ENCODE assay signal across 1 cellular context in the genomic region with DNA sequence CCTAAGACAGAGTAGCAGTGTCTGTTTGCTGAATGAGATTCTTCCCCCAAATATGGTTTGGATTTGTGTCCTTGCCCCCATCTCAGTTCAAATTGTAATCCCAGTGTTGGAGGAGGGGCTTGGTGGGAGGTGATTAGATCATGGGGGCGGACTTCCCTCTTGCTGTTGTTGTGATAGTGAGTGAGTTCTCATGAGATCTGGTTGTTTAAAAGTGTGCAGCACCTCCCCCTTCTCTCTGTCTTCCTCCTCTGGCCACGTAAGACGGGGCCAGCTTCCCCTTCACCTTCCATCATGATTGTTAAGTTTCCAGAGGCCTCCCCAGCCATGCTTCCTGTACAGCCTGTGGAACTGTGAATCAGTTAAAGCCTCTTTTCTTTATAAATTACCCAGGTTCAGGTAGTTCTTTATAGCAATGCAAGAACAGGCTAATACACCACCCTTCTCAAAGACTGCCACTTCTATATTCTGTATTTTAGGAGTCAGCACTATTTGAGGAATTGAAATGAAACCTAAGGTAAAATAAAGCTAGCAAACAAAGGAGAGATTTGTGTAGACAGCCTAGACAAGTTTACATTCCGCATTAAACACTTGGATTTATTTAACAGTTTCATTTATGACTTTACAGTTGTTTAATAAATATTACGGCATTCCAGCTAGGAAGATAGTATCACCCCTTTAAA.
A peak's percentile ranks its signal among the peaks of the same experiment; 100 is the strongest.
TF ChIP-seq lines count a peak whose summit lies in the region.

No MANE protein-coding gene starts in this region.

TF ChIP-seq in K562, 482 proteins besides CTCF, POLR2A, EP300 and RAD21 (continued from another document and continues in another):
- TF ChIP-seq, protein P1, sequence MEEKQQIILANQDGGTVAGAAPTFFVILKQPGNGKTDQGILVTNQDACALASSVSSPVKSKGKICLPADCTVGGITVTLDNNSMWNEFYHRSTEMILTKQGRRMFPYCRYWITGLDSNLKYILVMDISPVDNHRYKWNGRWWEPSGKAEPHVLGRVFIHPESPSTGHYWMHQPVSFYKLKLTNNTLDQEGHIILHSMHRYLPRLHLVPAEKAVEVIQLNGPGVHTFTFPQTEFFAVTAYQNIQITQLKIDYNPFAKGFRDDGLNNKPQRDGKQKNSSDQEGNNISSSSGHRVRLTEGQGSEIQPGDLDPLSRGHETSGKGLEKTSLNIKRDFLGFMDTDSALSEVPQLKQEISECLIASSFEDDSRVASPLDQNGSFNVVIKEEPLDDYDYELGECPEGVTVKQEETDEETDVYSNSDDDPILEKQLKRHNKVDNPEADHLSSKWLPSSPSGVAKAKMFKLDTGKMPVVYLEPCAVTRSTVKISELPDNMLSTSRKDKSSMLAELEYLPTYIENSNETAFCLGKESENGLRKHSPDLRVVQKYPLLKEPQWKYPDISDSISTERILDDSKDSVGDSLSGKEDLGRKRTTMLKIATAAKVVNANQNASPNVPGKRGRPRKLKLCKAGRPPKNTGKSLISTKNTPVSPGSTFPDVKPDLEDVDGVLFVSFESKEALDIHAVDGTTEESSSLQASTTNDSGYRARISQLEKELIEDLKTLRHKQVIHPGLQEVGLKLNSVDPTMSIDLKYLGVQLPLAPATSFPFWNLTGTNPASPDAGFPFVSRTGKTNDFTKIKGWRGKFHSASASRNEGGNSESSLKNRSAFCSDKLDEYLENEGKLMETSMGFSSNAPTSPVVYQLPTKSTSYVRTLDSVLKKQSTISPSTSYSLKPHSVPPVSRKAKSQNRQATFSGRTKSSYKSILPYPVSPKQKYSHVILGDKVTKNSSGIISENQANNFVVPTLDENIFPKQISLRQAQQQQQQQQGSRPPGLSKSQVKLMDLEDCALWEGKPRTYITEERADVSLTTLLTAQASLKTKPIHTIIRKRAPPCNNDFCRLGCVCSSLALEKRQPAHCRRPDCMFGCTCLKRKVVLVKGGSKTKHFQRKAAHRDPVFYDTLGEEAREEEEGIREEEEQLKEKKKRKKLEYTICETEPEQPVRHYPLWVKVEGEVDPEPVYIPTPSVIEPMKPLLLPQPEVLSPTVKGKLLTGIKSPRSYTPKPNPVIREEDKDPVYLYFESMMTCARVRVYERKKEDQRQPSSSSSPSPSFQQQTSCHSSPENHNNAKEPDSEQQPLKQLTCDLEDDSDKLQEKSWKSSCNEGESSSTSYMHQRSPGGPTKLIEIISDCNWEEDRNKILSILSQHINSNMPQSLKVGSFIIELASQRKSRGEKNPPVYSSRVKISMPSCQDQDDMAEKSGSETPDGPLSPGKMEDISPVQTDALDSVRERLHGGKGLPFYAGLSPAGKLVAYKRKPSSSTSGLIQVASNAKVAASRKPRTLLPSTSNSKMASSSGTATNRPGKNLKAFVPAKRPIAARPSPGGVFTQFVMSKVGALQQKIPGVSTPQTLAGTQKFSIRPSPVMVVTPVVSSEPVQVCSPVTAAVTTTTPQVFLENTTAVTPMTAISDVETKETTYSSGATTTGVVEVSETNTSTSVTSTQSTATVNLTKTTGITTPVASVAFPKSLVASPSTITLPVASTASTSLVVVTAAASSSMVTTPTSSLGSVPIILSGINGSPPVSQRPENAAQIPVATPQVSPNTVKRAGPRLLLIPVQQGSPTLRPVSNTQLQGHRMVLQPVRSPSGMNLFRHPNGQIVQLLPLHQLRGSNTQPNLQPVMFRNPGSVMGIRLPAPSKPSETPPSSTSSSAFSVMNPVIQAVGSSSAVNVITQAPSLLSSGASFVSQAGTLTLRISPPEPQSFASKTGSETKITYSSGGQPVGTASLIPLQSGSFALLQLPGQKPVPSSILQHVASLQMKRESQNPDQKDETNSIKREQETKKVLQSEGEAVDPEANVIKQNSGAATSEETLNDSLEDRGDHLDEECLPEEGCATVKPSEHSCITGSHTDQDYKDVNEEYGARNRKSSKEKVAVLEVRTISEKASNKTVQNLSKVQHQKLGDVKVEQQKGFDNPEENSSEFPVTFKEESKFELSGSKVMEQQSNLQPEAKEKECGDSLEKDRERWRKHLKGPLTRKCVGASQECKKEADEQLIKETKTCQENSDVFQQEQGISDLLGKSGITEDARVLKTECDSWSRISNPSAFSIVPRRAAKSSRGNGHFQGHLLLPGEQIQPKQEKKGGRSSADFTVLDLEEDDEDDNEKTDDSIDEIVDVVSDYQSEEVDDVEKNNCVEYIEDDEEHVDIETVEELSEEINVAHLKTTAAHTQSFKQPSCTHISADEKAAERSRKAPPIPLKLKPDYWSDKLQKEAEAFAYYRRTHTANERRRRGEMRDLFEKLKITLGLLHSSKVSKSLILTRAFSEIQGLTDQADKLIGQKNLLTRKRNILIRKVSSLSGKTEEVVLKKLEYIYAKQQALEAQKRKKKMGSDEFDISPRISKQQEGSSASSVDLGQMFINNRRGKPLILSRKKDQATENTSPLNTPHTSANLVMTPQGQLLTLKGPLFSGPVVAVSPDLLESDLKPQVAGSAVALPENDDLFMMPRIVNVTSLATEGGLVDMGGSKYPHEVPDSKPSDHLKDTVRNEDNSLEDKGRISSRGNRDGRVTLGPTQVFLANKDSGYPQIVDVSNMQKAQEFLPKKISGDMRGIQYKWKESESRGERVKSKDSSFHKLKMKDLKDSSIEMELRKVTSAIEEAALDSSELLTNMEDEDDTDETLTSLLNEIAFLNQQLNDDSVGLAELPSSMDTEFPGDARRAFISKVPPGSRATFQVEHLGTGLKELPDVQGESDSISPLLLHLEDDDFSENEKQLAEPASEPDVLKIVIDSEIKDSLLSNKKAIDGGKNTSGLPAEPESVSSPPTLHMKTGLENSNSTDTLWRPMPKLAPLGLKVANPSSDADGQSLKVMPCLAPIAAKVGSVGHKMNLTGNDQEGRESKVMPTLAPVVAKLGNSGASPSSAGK (IDR thresholded peaks at IDR 0.05): no peak
- TF ChIP-seq MAFF (IDR thresholded peaks at IDR 0.05; ENCODE audit: low read length) (peak; percentile 28), KLF16 (IDR thresholded peaks at IDR 0.05) (no peak), HMG20A (CRISPR knock-in tag; conservative IDR thresholded peaks at IDR 0.05) (no peak), PCBP1 (IDR thresholded peaks at IDR 0.05; ENCODE audit: low read depth, low read length, poor library complexity, severe bottlenecking) (no peak), ARID1B (IDR thresholded peaks at IDR 0.05) (peak; percentile 36; the same call in 1 of the 2 replicates), ELF4 (CRISPR knock-in tag; IDR thresholded peaks at IDR 0.05) (no peak)
- TF ChIP-seq, protein P2, sequence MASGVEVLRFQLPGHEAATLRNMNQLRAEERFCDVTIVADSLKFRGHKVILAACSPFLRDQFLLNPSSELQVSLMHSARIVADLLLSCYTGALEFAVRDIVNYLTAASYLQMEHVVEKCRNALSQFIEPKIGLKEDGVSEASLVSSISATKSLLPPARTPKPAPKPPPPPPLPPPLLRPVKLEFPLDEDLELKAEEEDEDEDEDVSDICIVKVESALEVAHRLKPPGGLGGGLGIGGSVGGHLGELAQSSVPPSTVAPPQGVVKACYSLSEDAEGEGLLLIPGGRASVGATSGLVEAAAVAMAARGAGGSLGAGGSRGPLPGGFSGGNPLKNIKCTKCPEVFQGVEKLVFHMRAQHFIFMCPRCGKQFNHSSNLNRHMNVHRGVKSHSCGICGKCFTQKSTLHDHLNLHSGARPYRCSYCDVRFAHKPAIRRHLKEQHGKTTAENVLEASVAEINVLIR (CRISPR knock-in tag; IDR thresholded peaks at IDR 0.05): no peak
- TF ChIP-seq, protein P3, sequence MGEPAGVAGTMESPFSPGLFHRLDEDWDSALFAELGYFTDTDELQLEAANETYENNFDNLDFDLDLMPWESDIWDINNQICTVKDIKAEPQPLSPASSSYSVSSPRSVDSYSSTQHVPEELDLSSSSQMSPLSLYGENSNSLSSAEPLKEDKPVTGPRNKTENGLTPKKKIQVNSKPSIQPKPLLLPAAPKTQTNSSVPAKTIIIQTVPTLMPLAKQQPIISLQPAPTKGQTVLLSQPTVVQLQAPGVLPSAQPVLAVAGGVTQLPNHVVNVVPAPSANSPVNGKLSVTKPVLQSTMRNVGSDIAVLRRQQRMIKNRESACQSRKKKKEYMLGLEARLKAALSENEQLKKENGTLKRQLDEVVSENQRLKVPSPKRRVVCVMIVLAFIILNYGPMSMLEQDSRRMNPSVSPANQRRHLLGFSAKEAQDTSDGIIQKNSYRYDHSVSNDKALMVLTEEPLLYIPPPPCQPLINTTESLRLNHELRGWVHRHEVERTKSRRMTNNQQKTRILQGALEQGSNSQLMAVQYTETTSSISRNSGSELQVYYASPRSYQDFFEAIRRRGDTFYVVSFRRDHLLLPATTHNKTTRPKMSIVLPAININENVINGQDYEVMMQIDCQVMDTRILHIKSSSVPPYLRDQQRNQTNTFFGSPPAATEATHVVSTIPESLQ (CRISPR knock-in tag; IDR thresholded peaks at IDR 0.05): no peak
- TF ChIP-seq, protein P4, sequence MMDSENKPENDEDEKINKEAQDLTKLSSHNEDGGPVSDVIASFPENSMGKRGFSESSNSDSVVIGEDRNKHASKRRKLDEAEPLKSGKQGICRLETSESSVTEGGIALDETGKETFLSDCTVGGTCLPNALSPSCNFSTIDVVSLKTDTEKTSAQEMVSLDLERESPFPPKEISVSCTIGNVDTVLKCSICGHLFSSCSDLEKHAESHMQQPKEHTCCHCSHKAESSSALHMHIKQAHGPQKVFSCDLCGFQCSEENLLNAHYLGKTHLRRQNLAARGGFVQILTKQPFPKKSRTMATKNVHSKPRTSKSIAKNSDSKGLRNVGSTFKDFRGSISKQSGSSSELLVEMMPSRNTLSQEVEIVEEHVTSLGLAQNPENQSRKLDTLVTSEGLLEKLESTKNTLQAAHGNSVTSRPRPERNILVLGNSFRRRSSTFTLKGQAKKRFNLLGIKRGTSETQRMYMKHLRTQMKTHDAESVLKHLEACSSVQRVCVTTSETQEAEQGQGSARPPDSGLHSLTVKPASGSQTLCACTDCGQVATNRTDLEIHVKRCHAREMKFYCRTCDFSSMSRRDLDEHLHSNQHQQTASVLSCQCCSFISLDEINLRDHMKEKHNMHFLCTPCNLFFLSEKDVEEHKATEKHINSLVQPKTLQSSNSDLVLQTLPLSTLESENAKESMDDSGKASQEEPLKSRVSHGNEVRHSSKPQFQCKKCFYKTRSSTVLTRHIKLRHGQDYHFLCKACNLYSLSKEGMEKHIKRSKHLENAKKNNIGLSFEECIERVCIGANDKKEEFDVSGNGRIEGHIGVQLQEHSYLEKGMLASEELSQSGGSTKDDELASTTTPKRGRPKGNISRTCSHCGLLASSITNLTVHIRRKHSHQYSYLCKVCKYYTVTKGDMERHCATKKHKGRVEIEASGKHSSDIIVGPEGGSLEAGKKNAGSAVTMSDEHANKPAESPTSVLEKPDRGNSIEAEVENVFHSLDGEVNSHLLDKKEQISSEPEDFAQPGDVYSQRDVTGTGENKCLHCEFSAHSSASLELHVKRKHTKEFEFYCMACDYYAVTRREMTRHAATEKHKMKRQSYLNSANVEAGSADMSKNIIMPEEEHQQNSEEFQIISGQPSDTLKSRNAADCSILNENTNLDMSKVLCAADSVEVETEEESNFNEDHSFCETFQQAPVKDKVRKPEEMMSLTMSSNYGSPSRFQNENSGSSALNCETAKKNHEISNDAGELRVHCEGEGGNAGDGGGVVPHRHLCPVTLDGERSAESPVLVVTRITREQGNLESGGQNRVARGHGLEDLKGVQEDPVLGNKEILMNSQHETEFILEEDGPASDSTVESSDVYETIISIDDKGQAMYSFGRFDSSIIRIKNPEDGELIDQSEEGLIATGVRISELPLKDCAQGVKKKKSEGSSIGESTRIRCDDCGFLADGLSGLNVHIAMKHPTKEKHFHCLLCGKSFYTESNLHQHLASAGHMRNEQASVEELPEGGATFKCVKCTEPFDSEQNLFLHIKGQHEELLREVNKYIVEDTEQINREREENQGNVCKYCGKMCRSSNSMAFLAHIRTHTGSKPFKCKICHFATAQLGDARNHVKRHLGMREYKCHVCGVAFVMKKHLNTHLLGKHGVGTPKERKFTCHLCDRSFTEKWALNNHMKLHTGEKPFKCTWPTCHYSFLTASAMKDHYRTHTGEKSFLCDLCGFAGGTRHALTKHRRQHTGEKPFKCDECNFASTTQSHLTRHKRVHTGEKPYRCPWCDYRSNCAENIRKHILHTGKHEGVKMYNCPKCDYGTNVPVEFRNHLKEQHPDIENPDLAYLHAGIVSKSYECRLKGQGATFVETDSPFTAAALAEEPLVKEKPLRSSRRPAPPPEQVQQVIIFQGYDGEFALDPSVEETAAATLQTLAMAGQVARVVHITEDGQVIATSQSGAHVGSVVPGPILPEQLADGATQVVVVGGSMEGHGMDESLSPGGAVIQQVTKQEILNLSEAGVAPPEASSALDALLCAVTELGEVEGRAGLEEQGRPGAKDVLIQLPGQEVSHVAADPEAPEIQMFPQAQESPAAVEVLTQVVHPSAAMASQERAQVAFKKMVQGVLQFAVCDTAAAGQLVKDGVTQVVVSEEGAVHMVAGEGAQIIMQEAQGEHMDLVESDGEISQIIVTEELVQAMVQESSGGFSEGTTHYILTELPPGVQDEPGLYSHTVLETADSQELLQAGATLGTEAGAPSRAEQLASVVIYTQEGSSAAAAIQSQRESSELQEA (IDR thresholded peaks at IDR 0.05; ENCODE audit: low read depth): no peak
